8 cellular contexts compared by ENCODE assay signal in the genomic region with DNA sequence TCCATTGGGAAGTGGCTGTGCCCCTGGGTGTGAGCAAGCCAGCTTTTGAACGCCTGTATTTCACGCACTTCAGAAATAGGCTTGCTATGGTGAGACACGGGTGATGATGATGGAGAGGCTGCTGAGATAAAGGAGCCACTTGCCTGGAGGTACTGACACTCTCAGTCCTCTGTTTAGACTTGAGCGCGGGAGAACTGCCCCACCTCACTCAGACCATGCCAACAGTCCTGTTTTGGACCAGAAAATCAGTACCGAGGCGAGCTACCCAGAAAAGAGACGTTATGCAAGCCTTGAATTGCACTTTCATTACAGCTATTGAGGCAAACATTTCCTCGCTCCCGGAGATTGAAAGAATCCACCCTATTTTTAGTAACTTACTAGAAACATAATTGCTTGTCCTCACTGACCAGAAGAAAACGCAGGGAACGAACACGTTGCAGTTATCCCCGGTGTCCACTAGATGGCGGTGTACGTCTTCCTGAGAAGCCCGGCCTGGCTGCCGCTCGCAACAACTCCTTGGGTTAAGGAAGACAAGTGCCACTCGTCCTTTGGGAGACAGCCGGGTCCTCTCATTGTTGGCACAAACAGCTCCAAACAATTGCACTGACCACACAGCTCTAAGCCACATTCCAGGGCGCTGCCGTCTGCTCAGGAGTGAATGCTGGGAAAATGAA.
A peak's percentile ranks its signal among the peaks of the same experiment; 100 is the strongest.
DNase-seq lines count a peak whose midpoint lies in the region; ATAC-seq and TF ChIP-seq lines count a peak whose summit lies in the region.

No MANE protein-coding gene starts in this region.

- POLR2A ChIA-PET in activated CD4-positive, alpha-beta memory T cell treated with anti-CD3 and anti-CD28 coated beads for 36 hours (lab: Charles Lee): no interaction called here

- peak; percentile 90 for DNase-seq in AG09309 (ENCODE audit: low read depth)
- peak; percentile 49 to 75 for DNase-seq in NCI-H526 (lab: John Stamatoyannopoulos, UW)
- peak; percentile 73 for DNase-seq in activated CD4-positive, alpha-beta memory T cell treated with anti-CD3 and anti-CD28 coated beads for 36 hours
- DNase-seq in effector CD8-positive, alpha-beta T cell (lab: John Stamatoyannopoulos, UW): peak; percentile 34
- peak; percentile 91 for DNase-seq in lower lobe of right lung
- DNase-seq in stimulated activated CD4-positive, alpha-beta T cell treated with anti-CD3 and anti-CD28 coated beads, TNF-alpha, amount 100 ng/mL, for 4 hours (ENCODE audit: low read depth in 3 of 3): peak; percentile 31 to 42 (median 41)

- H3K9me3 ChIP-seq in lower lobe of right lung: no peaks in the 10 kb centered on the region

- peak overlapping the region; percentile 39 for H3K4me3 ChIP-seq in AG09309 (ENCODE audit: control insufficient read depth, low read depth, low read length)
- no peak overlapping the region for H3K4me3 ChIP-seq in lower lobe of right lung

- H3K27ac ChIP-seq in lower lobe of right lung: no peak overlapping the region

- no peaks in the 10 kb centered on the region for H3K36me3 Mint-ChIP-seq in activated CD4-positive, alpha-beta memory T cell treated with anti-CD3 and anti-CD28 coated beads for 36 hours

- CTCF ChIA-PET in activated CD4-positive, alpha-beta memory T cell treated with anti-CD3 and anti-CD28 coated beads for 36 hours (lab: Charles Lee): interaction anchor here (0.6 to 1.6 kb wide), 13 partner anchors 9 to 225 kb away, joined by 3 to 22 read pairs (median 3); no protein-coding TSS in a partner anchor

- no peak overlapping the region for H3K27ac Mint-ChIP-seq in activated CD4-positive, alpha-beta memory T cell treated with anti-CD3 and anti-CD28 coated beads for 36 hours

- peak; percentile 92 for TF ChIP-seq CTCF in AG09309 (IDR thresholded peaks at IDR 0.05; ENCODE audit: control insufficient read depth, insufficient read depth, low read depth, low read length, missing control alignments)
- TF ChIP-seq CTCF in lower lobe of right lung (IDR thresholded peaks at IDR 0.05): peak; percentile 93

- no peaks in the 10 kb centered on the region for H3K36me3 ChIP-seq in lower lobe of right lung

- H3K27me3 ChIP-seq in lower lobe of right lung (ENCODE audit: low read depth): peaks cover 5% of the 10 kb centered on the region

- peaks cover 23% of the 10 kb centered on the region for H3K27me3 Mint-ChIP-seq in activated CD4-positive, alpha-beta memory T cell treated with anti-CD3 and anti-CD28 coated beads for 36 hours

- H3K4me3 Mint-ChIP-seq in activated CD4-positive, alpha-beta memory T cell treated with anti-CD3 and anti-CD28 coated beads for 36 hours: no peak overlapping the region

- H3K4me1 ChIP-seq in lower lobe of right lung: peaks cover 10% of the 10 kb centered on the region

- no peaks in the 10 kb centered on the region for H3K9me3 Mint-ChIP-seq in activated CD4-positive, alpha-beta memory T cell treated with anti-CD3 and anti-CD28 coated beads for 36 hours

- intact Hi-C loops in activated CD4-positive, alpha-beta memory T cell treated with anti-CD3 and anti-CD28 coated beads for 36 hours (cut with micrococcal nuclease): no loop called here
- intact Hi-C loops in lower lobe of right lung (cut with DNase I): no loop called here

- peaks cover 4% of the 10 kb centered on the region for H3K4me1 Mint-ChIP-seq in activated CD4-positive, alpha-beta memory T cell treated with anti-CD3 and anti-CD28 coated beads for 36 hours (ENCODE audit: low read depth)

- peak; percentile 83 for ATAC-seq in GM18907 (IDR thresholded peaks at IDR 0.05; ENCODE audit: unreplicated experiment)
- ATAC-seq in HG03460 (IDR thresholded peaks at IDR 0.05; ENCODE audit: unreplicated experiment): peak; percentile 78
- peak; percentile 92 to 95 for ATAC-seq in lower lobe of right lung

Comparison
In these comparisons a context has a peak if more than half of its experiments do, and no peak if none do; other contexts are left out.
1. DNase-seq: peak in every context shown above with its lines; median percentile 91 in lower lobe of right lung; 90 in AG09309; 73 in activated CD4-positive, alpha-beta memory T cell treated with anti-CD3 and anti-CD28 coated beads for 36 hours; 62 in NCI-H526; 41 in stimulated activated CD4-positive, alpha-beta T cell treated with anti-CD3 and anti-CD28 coated beads, TNF-alpha, amount 100 ng/mL, for 4 hours; 34 in effector CD8-positive, alpha-beta T cell.